Comparison of ENCODE assay signal across 11 cellular contexts in genomic region chr21:42403611-42404231, GRCh38. TPM values are rescaled to one million over a fixed set of nuclear protein-coding genes. Genes with fewer than 3 reads are reported as not detected.
DNase-seq lines count a peak whose midpoint lies in the region; ATAC-seq and TF ChIP-seq lines count a peak whose summit lies in the region.
"Had no signal": no experiment of that assay in that cellular context is flagged by ENCODE, and none has a peak within 500 bp of the region (broad histone marks: within the 10 kb centered on the region; RNA-seq: fewer than 3 reads in every experiment).

A gene with protein sequence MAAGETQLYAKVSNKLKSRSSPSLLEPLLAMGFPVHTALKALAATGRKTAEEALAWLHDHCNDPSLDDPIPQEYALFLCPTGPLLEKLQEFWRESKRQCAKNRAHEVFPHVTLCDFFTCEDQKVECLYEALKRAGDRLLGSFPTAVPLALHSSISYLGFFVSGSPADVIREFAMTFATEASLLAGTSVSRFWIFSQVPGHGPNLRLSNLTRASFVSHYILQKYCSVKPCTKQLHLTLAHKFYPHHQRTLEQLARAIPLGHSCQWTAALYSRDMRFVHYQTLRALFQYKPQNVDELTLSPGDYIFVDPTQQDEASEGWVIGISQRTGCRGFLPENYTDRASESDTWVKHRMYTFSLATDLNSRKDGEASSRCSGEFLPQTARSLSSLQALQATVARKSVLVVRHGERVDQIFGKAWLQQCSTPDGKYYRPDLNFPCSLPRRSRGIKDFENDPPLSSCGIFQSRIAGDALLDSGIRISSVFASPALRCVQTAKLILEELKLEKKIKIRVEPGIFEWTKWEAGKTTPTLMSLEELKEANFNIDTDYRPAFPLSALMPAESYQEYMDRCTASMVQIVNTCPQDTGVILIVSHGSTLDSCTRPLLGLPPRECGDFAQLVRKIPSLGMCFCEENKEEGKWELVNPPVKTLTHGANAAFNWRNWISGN (plus strand): TSS chr21:42403902. CDS start chr21:42403946, 44 bp downstream.

- peak within 1 kb of the TSS in 2 of 4 donors; percentile 6 to 15 for H3K4me3 ChIP-seq in stomach

- no peak for TF ChIP-seq CTCF in stomach (IDR thresholded peaks at IDR 0.05)

- H3K36me3 ChIP-seq in stomach, result no peaks in the 10 kb centered on the region

- peaks cover 0 to 9% (median 2%) of the 10 kb centered on the region in 4 donors for H3K9me3 ChIP-seq in stomach

- ATAC-seq in esophagus mucosa (peak; percentile 32), HG03097 (IDR thresholded peaks at IDR 0.05; ENCODE audit: low FRiP score, unreplicated experiment) (no peak), HG02870 (IDR thresholded peaks at IDR 0.05; ENCODE audit: unreplicated experiment) (no peak), HG02588 (IDR thresholded peaks at IDR 0.05; ENCODE audit: unreplicated experiment) (no peak)

- peak; percentile 34 for DNase-seq in activated T-cell treated with anti-CD3 and anti-CD28 coated beads for 1 hour (ENCODE audit: low read depth)
- DNase-seq in activated T-cell treated with anti-CD3 and anti-CD28 coated beads for 4 hours, result no peak
- peak; percentile 47 for DNase-seq in activated CD8-positive, alpha-beta memory T cell treated with anti-CD3 and anti-CD28 coated beads, Interleukin-2, amount 50 U/mL, for 4 hours
- no peak for DNase-seq in stomach

- peaks cover 0 to 19% (median 0%) of the 10 kb centered on the region in 3 donors for H3K27me3 ChIP-seq in stomach

- peaks cover 0 to 4% (median 1%) of the 10 kb centered on the region in 4 donors for H3K4me1 ChIP-seq in stomach

- H3K27ac ChIP-seq in stomach, result peak within 1 kb of the TSS in 4 of 5 donors; percentile 29 to 43 (median 32)

- WGBS in stomach, 5 donors, result 69 to 82% (median 78%) methylated on average over 20 to 21 of the region's 21 CpGs

- TF ChIP-seq POLR2A in stomach (IDR thresholded peaks at IDR 0.05), result no peak

- TF ChIP-seq EP300 in stomach (IDR thresholded peaks at IDR 0.05), result no peak

- intact Hi-C loops in stomach (cut with DNase I; ENCODE audit: low total_unique reads), result loop anchor here (10.0 kb wide), 1 partner anchor 49 kb away; the partner anchor contains the start of gene TFF2

RNA-seq across cellular contexts. Expression of the gene that starts here (rescaled TPM):
- total RNA-seq in esophagus mucosa, result 0.24 TPM
- total RNA-seq in stomach, result 1 to 10 TPM in 2 of 5 donors, under 1 TPM in 2, not detected in 1; 0.29 to 4.6 (median 1.2) TPM
- under 1 TPM; 0.18 to 0.31 (median 0.25) TPM for polyA plus RNA-seq in stomach
- total RNA-seq: A673, MCF 10A, NCI-H460 had no signal

Comparison
In these comparisons a context has a peak if more than half of its experiments do, and no peak if none do; other contexts are left out.
1. DNase-seq: peak in activated T-cell treated with anti-CD3 and anti-CD28 coated beads for 1 hour (single experiment) and activated CD8-positive, alpha-beta memory T cell treated with anti-CD3 and anti-CD28 coated beads, Interleukin-2, amount 50 U/mL, for 4 hours (single experiment); none in activated T-cell treated with anti-CD3 and anti-CD28 coated beads for 4 hours (single experiment) and stomach (single experiment).
2. Peak in ATAC-seq in esophagus mucosa; RNA of the gene not detected or under 1 TPM.